ENCODE assay signal across 2 cellular contexts in the genomic region with DNA sequence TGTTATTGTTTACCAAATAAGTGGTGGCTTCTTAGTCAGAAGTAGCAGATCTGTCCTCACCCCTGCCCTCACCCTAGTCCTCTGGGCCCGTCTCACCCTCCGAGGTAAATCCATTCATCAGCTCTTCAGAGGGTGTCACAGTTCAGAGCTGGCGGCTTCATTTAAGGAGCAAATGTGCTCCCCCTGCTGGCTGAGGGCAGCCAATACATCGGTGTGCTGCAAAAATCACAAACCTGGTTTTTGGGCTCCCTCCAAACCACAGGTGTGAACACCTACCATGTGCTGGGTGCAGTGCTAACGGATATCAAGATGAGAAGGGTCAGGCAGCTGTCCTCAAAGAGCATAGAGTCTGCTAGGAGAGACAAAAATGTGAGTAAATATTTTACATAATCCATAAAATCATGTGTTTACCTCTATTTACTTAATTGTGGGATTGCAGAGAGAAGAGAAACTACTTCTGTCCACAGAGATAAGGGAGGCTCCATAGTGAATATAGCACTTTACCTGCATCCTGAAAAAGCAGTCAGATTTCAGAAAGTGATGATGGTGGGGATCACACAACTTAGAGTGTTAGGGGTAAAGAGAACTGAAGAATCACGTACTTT.
TF ChIP-seq lines count a peak whose summit lies in the region.

No MANE protein-coding gene starts in this region.

TF ChIP-seq in HCT116, 20 proteins besides CTCF, POLR2A, EP300 and RAD21 (continued from another document):
- TF ChIP-seq, protein P1, sequence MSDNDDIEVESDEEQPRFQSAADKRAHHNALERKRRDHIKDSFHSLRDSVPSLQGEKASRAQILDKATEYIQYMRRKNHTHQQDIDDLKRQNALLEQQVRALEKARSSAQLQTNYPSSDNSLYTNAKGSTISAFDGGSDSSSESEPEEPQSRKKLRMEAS (IDR thresholded peaks at IDR 0.05): peak; percentile 93
- TF ChIP-seq, protein P2, sequence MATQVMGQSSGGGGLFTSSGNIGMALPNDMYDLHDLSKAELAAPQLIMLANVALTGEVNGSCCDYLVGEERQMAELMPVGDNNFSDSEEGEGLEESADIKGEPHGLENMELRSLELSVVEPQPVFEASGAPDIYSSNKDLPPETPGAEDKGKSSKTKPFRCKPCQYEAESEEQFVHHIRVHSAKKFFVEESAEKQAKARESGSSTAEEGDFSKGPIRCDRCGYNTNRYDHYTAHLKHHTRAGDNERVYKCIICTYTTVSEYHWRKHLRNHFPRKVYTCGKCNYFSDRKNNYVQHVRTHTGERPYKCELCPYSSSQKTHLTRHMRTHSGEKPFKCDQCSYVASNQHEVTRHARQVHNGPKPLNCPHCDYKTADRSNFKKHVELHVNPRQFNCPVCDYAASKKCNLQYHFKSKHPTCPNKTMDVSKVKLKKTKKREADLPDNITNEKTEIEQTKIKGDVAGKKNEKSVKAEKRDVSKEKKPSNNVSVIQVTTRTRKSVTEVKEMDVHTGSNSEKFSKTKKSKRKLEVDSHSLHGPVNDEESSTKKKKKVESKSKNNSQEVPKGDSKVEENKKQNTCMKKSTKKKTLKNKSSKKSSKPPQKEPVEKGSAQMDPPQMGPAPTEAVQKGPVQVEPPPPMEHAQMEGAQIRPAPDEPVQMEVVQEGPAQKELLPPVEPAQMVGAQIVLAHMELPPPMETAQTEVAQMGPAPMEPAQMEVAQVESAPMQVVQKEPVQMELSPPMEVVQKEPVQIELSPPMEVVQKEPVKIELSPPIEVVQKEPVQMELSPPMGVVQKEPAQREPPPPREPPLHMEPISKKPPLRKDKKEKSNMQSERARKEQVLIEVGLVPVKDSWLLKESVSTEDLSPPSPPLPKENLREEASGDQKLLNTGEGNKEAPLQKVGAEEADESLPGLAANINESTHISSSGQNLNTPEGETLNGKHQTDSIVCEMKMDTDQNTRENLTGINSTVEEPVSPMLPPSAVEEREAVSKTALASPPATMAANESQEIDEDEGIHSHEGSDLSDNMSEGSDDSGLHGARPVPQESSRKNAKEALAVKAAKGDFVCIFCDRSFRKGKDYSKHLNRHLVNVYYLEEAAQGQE (IDR thresholded peaks at IDR 0.05; ENCODE audit: low read depth): no peak
- TF ChIP-seq CBX3 (IDR thresholded peaks at IDR 0.05; ENCODE audit: low read depth) (peak; percentile 67; the same call in 1 of the 2 replicates), CEBPB (IDR thresholded peaks at IDR 0.05; ENCODE audit: low read depth) (no peak), TCF7L2 (IDR thresholded peaks at IDR 0.05; ENCODE audit: borderline replicate concordance, extremely low read depth, insufficient read depth, insufficient read length) (peak; percentile 72), SRF (IDR thresholded peaks at IDR 0.05; ENCODE audit: low read depth) (no peak)
- TF ChIP-seq, protein P3, sequence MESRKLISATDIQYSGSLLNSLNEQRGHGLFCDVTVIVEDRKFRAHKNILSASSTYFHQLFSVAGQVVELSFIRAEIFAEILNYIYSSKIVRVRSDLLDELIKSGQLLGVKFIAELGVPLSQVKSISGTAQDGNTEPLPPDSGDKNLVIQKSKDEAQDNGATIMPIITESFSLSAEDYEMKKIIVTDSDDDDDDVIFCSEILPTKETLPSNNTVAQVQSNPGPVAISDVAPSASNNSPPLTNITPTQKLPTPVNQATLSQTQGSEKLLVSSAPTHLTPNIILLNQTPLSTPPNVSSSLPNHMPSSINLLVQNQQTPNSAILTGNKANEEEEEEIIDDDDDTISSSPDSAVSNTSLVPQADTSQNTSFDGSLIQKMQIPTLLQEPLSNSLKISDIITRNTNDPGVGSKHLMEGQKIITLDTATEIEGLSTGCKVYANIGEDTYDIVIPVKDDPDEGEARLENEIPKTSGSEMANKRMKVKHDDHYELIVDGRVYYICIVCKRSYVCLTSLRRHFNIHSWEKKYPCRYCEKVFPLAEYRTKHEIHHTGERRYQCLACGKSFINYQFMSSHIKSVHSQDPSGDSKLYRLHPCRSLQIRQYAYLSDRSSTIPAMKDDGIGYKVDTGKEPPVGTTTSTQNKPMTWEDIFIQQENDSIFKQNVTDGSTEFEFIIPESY (IDR thresholded peaks at IDR 0.05; ENCODE audit: extremely low read depth, insufficient replicate concordance, low read length): no peak

TF ChIP-seq in HepG2, 621 proteins besides CTCF, POLR2A, EP300 and RAD21 (continued from another document):
- TF ChIP-seq, protein P4, sequence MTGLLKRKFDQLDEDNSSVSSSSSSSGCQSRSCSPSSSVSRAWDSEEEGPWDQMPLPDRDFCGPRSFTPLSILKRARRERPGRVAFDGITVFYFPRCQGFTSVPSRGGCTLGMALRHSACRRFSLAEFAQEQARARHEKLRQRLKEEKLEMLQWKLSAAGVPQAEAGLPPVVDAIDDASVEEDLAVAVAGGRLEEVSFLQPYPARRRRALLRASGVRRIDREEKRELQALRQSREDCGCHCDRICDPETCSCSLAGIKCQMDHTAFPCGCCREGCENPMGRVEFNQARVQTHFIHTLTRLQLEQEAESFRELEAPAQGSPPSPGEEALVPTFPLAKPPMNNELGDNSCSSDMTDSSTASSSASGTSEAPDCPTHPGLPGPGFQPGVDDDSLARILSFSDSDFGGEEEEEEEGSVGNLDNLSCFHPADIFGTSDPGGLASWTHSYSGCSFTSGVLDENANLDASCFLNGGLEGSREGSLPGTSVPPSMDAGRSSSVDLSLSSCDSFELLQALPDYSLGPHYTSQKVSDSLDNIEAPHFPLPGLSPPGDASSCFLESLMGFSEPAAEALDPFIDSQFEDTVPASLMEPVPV (CRISPR knock-in tag; IDR thresholded peaks at IDR 0.05): no peak
- TF ChIP-seq XRCC5 (optimal IDR thresholded peaks at IDR 0.05; ENCODE audit: low read length) (peak; percentile 52), ZSCAN31 (CRISPR knock-in tag; IDR thresholded peaks at IDR 0.05; ENCODE audit: low read depth) (no peak), SMC3 (IDR thresholded peaks at IDR 0.05; ENCODE audit: low read length) (peak; percentile 61; the same call in 1 of the 2 replicates)
TF ChIP-seq in HepG2: peak in this region for 3.
